ENCODE assay signal across 1 cellular context in genomic region chr11:130673698-130674097, GRCh38.
TF ChIP-seq lines count a peak whose summit lies in the region.

No MANE protein-coding gene starts in this region.

TF ChIP-seq in GM12878, 131 proteins besides CTCF, POLR2A, EP300 and RAD21 (continued from another document):
- TF ChIP-seq CREB1 (IDR thresholded peaks at IDR 0.05; ENCODE audit: low read depth) = no peak
- TF ChIP-seq REST (IDR thresholded peaks at IDR 0.05; ENCODE audit: low read depth, low read length) = peak; percentile 47; the same call in 1 of the 2 replicates
- TF ChIP-seq MTA2 (IDR thresholded peaks at IDR 0.05; ENCODE audit: low read depth) = no peak
- TF ChIP-seq PBX3 (IDR thresholded peaks at IDR 0.05; ENCODE audit: insufficient replicate concordance, low read depth, low read length) = no peak
- no peak for TF ChIP-seq BCLAF1 (IDR thresholded peaks at IDR 0.05)
